ENCODE assay signal across 16 cellular contexts in genomic region chr7:100590077-100590737, GRCh38. TPM values are rescaled to one million over a fixed set of nuclear protein-coding genes. Genes with fewer than 3 reads are reported as not detected.
DNase-seq lines count a peak whose midpoint lies in the region; ATAC-seq and TF ChIP-seq lines count a peak whose summit lies in the region.
"Had no signal": no experiment of that assay in that cellular context is flagged by ENCODE, and none has a peak within 500 bp of the region (broad histone marks: within the 10 kb centered on the region; RNA-seq: fewer than 3 reads in every experiment).

No MANE protein-coding gene starts in this region.

- ATAC-seq in right cardiac atrium (no peak), psoas muscle (no peak)
- ATAC-seq: activated T-helper 17 cell treated with anti-CD3 and anti-CD28 coated beads, Interleukin-2, amount 50 U/mL, for 72 hours had no signal

- H3K27me3 ChIP-seq in brain microvascular endothelial cell (replicated peaks), result no peaks in the 10 kb centered on the region
- no peaks in the 10 kb centered on the region for H3K27me3 ChIP-seq in right cardiac atrium (ENCODE audit: control insufficient read depth, insufficient read depth)
- no peaks in the 10 kb centered on the region for H3K27me3 ChIP-seq in psoas muscle (ENCODE audit: insufficient read depth in 3 of 3, low read length in 2 of 3)
- no peaks in the 10 kb centered on the region for H3K27me3 ChIP-seq in Peyer's patch

- CTCF ChIA-PET in Calu3 (lab: Charles Lee), result no interaction called here

- H3K4me3 ChIP-seq in brain microvascular endothelial cell (ENCODE audit: low read depth, low read length), result peak overlapping the region; percentile 5
- no peak overlapping the region for H3K4me3 ChIP-seq in right cardiac atrium (ENCODE audit: low read length)
- peak overlapping the region; percentile 31 for H3K4me3 ChIP-seq in psoas muscle
- peak overlapping the region in 1 of 4 donors; percentile 1 for H3K4me3 ChIP-seq in Peyer's patch
- H3K4me3 ChIP-seq: lung had no signal

- peak overlapping the region; percentile 36 for H3K27ac Mint-ChIP-seq in Calu3 (ENCODE audit: unreplicated experiment)
- H3K27ac Mint-ChIP-seq: activated T-helper 17 cell treated with anti-CD3 and anti-CD28 coated beads, Interleukin-2, amount 50 U/mL, for 72 hours had no signal

- H3K27me3 Mint-ChIP-seq in Calu3 (ENCODE audit: unreplicated experiment), result peaks cover 27% of the 10 kb centered on the region
- H3K27me3 Mint-ChIP-seq: activated T-helper 17 cell treated with anti-CD3 and anti-CD28 coated beads, Interleukin-2, amount 50 U/mL, for 72 hours had no signal

- no peaks in the 10 kb centered on the region for H3K4me1 ChIP-seq in right cardiac atrium (ENCODE audit: control insufficient read depth, insufficient read depth, low read length)
- peaks cover 5% of the 10 kb centered on the region for H3K4me1 ChIP-seq in psoas muscle
- H3K4me1 ChIP-seq in Peyer's patch, result peaks cover 0 to 4% (median 0%) of the 10 kb centered on the region in 4 donors

- no peak for DNase-seq in Calu3
- DNase-seq in brain microvascular endothelial cell, result no peak
- DNase-seq in right cardiac atrium, result peak; percentile 55 to 78 (median 74)
- peak in 1 of 2 donors; percentile 71 for DNase-seq in psoas muscle
- DNase-seq in NCI-H1092 (lab: John Stamatoyannopoulos, UW), result no peak
- no peak for DNase-seq in activated gamma-delta T cell (lab: John Stamatoyannopoulos, UW)
- DNase-seq in NCI-H526 treated with DMSO at 0.1 percent for 48 hours (lab: John Stamatoyannopoulos, UW), result no peak
- DNase-seq in Peyer's patch, result no peak
- DNase-seq: amygdala, NCI-H187 treated with DMSO at 0.1 percent for 48 hours, NCI-H524, OCI-M1 had no signal

- TF ChIP-seq CTCF in Calu3 (IDR thresholded peaks at IDR 0.05; ENCODE audit: unreplicated experiment), result no peak
- TF ChIP-seq CTCF in brain microvascular endothelial cell (IDR thresholded peaks at IDR 0.05; ENCODE audit: low read depth, low read length, missing control alignments), result no peak
- TF ChIP-seq CTCF in psoas muscle (IDR thresholded peaks at IDR 0.05), result no peak
- no peak for TF ChIP-seq CTCF in Peyer's patch (IDR thresholded peaks at IDR 0.05)

- H3K9me3 ChIP-seq in right cardiac atrium (ENCODE audit: control insufficient read depth, low read length), result no peaks in the 10 kb centered on the region
- no peaks in the 10 kb centered on the region for H3K9me3 ChIP-seq in psoas muscle
- no peaks in the 10 kb centered on the region for H3K9me3 ChIP-seq in Peyer's patch
- H3K9me3 ChIP-seq: neutrophil had no signal

- peaks cover 2% of the 10 kb centered on the region for H3K9me3 Mint-ChIP-seq in Calu3 (ENCODE audit: low read depth, unreplicated experiment)
- H3K9me3 Mint-ChIP-seq: activated T-helper 17 cell treated with anti-CD3 and anti-CD28 coated beads, Interleukin-2, amount 50 U/mL, for 72 hours had no signal

- intact Hi-C loops in Calu3 (cut with micrococcal nuclease; ENCODE audit: unreplicated experiment), result no loop called here
- intact Hi-C loops in right cardiac atrium (cut with DNase I), result no loop called here
- intact Hi-C loops in psoas muscle (cut with DNase I), result no loop called here

- H3K36me3 ChIP-seq in brain microvascular endothelial cell (replicated peaks), result no peaks in the 10 kb centered on the region
- no peaks in the 10 kb centered on the region for H3K36me3 ChIP-seq in psoas muscle (ENCODE audit: insufficient read depth in 1 of 2, low read depth in 1 of 2)
- no peaks in the 10 kb centered on the region for H3K36me3 ChIP-seq in Peyer's patch
- H3K36me3 ChIP-seq: neutrophil had no signal

- no TSS peak for BruUV-seq in Calu3 (replicated peaks; lab: Mats Ljungman, UMichigan)

- in situ Hi-C loops in brain microvascular endothelial cell (cut with HindIII; ENCODE audit: low pct_ligation_motif_present, low sequenced_read_pairs), result no loop called here

- peaks cover 16% of the 10 kb centered on the region for H3K36me3 Mint-ChIP-seq in Calu3 (ENCODE audit: insufficient read depth, unreplicated experiment)

- H3K4me1 Mint-ChIP-seq in Calu3 (ENCODE audit: low read depth, unreplicated experiment), result no peaks in the 10 kb centered on the region

- WGBS in right cardiac atrium, result 22% methylated on average over 20 of the region's 20 CpGs
- 41 to 50% (median 44%) methylated on average over 20 of the region's 20 CpGs for WGBS in psoas muscle, 3 donors

- no peak for TF ChIP-seq POLR2A in Peyer's patch (IDR thresholded peaks at IDR 0.05)

- H3K4me3 Mint-ChIP-seq in Calu3 (ENCODE audit: low read depth, unreplicated experiment), result no peak overlapping the region
- H3K4me3 Mint-ChIP-seq: activated T-helper 17 cell treated with anti-CD3 and anti-CD28 coated beads, Interleukin-2, amount 50 U/mL, for 72 hours had no signal

- H3K27ac ChIP-seq in brain microvascular endothelial cell (no peak overlapping the region), right cardiac atrium (ENCODE audit: low read length) (no peak overlapping the region), psoas muscle (no peak overlapping the region), Peyer's patch (peak overlapping the region in 2 of 4 donors; percentile 2 to 15)
- H3K27ac ChIP-seq: neutrophil, VCaP had no signal

RNA-seq across cellular contexts. Expression of gene FBXO24, which starts 4.1 kb away (rescaled TPM):
- total RNA-seq in Calu3 (2022) (0.29 and 0.66 TPM in 2 replicates), right cardiac atrium (1 to 10 TPM in 1 of 4 donors, under 1 TPM in 2, not detected in 1; 0.74 to 1.0 (median 0.76) TPM), psoas muscle (1 to 10 TPM in 1 of 4 donors, under 1 TPM in 3; 0.13 to 1.1 (median 0.31) TPM), Peyer's patch (1 to 10 TPM in 2 of 4 donors, not detected in 2; 1.1 to 2.8 TPM)
- polyA plus RNA-seq in right cardiac atrium (0.27 TPM), psoas muscle (under 1 TPM; 0.18 to 0.55 (median 0.23) TPM)

RNA-seq across cellular contexts. Expression of gene LRCH4, which starts 4.3 kb away (rescaled TPM):
- total RNA-seq in Calu3 (2022) (29.0 and 34.6 TPM in 2 replicates), right cardiac atrium (10 to 100 TPM; 29.0 to 36.0 (median 32.4) TPM), psoas muscle (10 to 100 TPM; 32.5 to 41.5 (median 34.1) TPM), Peyer's patch (100 to 1,000 TPM in 3 of 4 donors, 10 to 100 TPM in 1; 76.7 to 232 (median 156) TPM)
- polyA plus RNA-seq in right cardiac atrium (33.4 TPM), psoas muscle (10 to 100 TPM; 16.7 to 35.2 (median 28.5) TPM)

RNA-seq across cellular contexts. Expression of gene PCOLCE, which starts 12.0 kb away (rescaled TPM):
- total RNA-seq in Calu3 (2022) (4.4 and 6.1 TPM in 2 replicates), right cardiac atrium (10 to 100 TPM; 44.0 to 81.7 (median 57.4) TPM), psoas muscle (10 to 100 TPM in 2 of 4 donors, 1 to 10 TPM in 2; 6.2 to 16.9 (median 9.7) TPM), Peyer's patch (10 to 100 TPM in 2 of 4 donors, 1 to 10 TPM in 2; 1.8 to 53.6 (median 9.8) TPM)
- polyA plus RNA-seq in right cardiac atrium (41.2 TPM), psoas muscle (10 to 100 TPM in 1 of 3 donors, 1 to 10 TPM in 2; 4.2 to 11.5 (median 7.7) TPM)

RNA-seq across cellular contexts. Expression of gene SAP25, which starts 16.5 kb away (rescaled TPM):
- total RNA-seq in Calu3 (2022) (3.1 and 3.2 TPM in 2 replicates), right cardiac atrium (1 to 10 TPM in 2 of 4 donors, under 1 TPM in 1, not detected in 1; 0.81 to 1.4 (median 1.3) TPM), psoas muscle (1 to 10 TPM in 1 of 4 donors, under 1 TPM in 2, not detected in 1; 0.59 to 1.9 (median 0.59) TPM), Peyer's patch (10 to 100 TPM in 3 of 4 donors, 1 to 10 TPM in 1; 2.5 to 18.2 (median 13.4) TPM)
- polyA plus RNA-seq in right cardiac atrium (0.79 TPM), psoas muscle (under 1 TPM in 2 of 3 donors, not detected in 1; 0.21 to 0.40 TPM)

RNA-seq across cellular contexts. Expression of gene MOSPD3, which starts 22.1 kb away (rescaled TPM):
- total RNA-seq in Calu3 (2022), result 11.7 and 14.6 TPM in 2 replicates
- 10 to 100 TPM; 11.1 to 13.7 (median 11.9) TPM for total RNA-seq in right cardiac atrium
- 13.8 TPM for polyA plus RNA-seq in right cardiac atrium
- 1 to 10 TPM; 6.2 to 7.0 (median 6.4) TPM for total RNA-seq in psoas muscle
- polyA plus RNA-seq in psoas muscle, result 10 to 100 TPM in 1 of 3 donors, 1 to 10 TPM in 2; 7.7 to 11.3 (median 7.9) TPM
- total RNA-seq in Peyer's patch, result 10 to 100 TPM in 1 of 4 donors, 1 to 10 TPM in 3; 5.0 to 14.2 (median 7.3) TPM

Comparison
In these comparisons a context has a peak if more than half of its experiments do, and no peak if none do; other contexts are left out.
1. DNase-seq: peak in right cardiac atrium (3 of 3); none in Calu3 (single experiment), brain microvascular endothelial cell (single experiment), NCI-H1092 (single experiment), activated gamma-delta T cell (single experiment), NCI-H526 treated with DMSO at 0.1 percent for 48 hours (single experiment) and Peyer's patch (0 of 3).